Comparison of ENCODE assay signal across 24 cellular contexts in genomic region chr3:15558581-15558980, GRCh38. TPM values are rescaled to one million over a fixed set of nuclear protein-coding genes. Genes with fewer than 3 reads are reported as not detected.
DNase-seq lines count a peak whose midpoint lies in the region; ATAC-seq, FAIRE-seq and TF ChIP-seq lines count a peak whose summit lies in the region.
"Had no signal": no experiment of that assay in that cellular context is flagged by ENCODE, and none has a peak within 500 bp of the region (broad histone marks: within the 10 kb centered on the region; RNA-seq: fewer than 3 reads in every experiment).

No MANE protein-coding gene starts in this region.

- H3K79me2 ChIP-seq in endothelial cell of umbilical vein (ENCODE audit: control insufficient read depth, insufficient read depth, low read length) (no peaks in the 10 kb centered on the region), HepG2 (ENCODE audit: insufficient read depth, low read length) (no peaks in the 10 kb centered on the region)

- TF ChIP-seq POLR2A in endothelial cell of umbilical vein (IDR thresholded peaks at IDR 0.05; ENCODE audit: low read depth, low read length) (no peak), HepG2 (IDR thresholded peaks at IDR 0.05; ENCODE audit: insufficient read depth in 1 of 2, low read depth in 2 of 2, low read length in 2 of 2) (no peak)

- WGBS in aorta, 2 donors, result 74 to 84% methylated on average over 9 of the region's 9 CpGs
- 91% methylated on average over 9 of the region's 9 CpGs for WGBS in HepG2 (ENCODE audit: low lambda C conversion rate)

- intact Hi-C loops in endothelial cell of umbilical vein (cut with micrococcal nuclease) (no loop called here), aorta (cut with DNase I) (loop anchor here (5.0 to 10.0 kb wide), 3 partner anchors 131 to 356 kb away; partner anchors contain the start of genes CAPN7 (in 1 of the 2), EAF1 (in 1 of the 2) and METTL6 (in 1 of the 2)), tibial artery (cut with DNase I; ENCODE audit: low total_unique reads) (no loop called here), HepG2 (cut with micrococcal nuclease; ENCODE audit: unreplicated experiment) (loop anchor here (10.0 kb wide), 1 partner anchor 354 kb away; the partner anchor contains the start of gene CAPN7)

- no peak for TF ChIP-seq CTCF in endothelial cell of umbilical vein (IDR thresholded peaks at IDR 0.05; ENCODE audit: extremely low read depth in 1 of 2, insufficient read depth in 1 of 2, low read depth in 1 of 2, low read length in 2 of 2)
- no peak for TF ChIP-seq CTCF in tibial artery (IDR thresholded peaks at IDR 0.05)
- no peak for TF ChIP-seq CTCF in HepG2 (CRISPR knock-in tag; IDR thresholded peaks at IDR 0.05)

- H2AFZ ChIP-seq in endothelial cell of umbilical vein (ENCODE audit: low read depth, low read length), result no peak overlapping the region
- no peak overlapping the region for H2AFZ ChIP-seq in HepG2 (ENCODE audit: low read length)

- ATAC-seq in aorta (ENCODE audit: low FRiP score), result peak; percentile 12
- ATAC-seq in HG03135 (IDR thresholded peaks at IDR 0.05; ENCODE audit: unreplicated experiment), result no peak
- ATAC-seq in HepG2, result no peak

- in situ Hi-C loops in HepG2 (cut with HindIII; ENCODE audit: extremely low pct_ligation_motif_present, low pct_unique_long_range_greater_than_20kb), result loop anchor here (5.0 kb wide), 1 partner anchor 131 kb away; the partner anchor contains the start of genes EAF1 and METTL6

- no peak for DNase-seq in endothelial cell of umbilical vein (ENCODE audit: low read depth, low spot score)
- DNase-seq in left kidney (ENCODE audit: low read depth, low spot score), result peak; percentile 24
- no peak for DNase-seq in aorta
- DNase-seq in tibial artery, result no peak
- DNase-seq in HepG2 (ENCODE audit: low spot score), result no peak
- DNase-seq: AML-193; Caco-2; Calu3; CD4-positive, alpha-beta T cell; CD8-positive, alpha-beta T cell; DND-41; EL; GDM1 had no signal

- no peak for TF ChIP-seq EP300 in HepG2 (IDR thresholded peaks at IDR 0.05; ENCODE audit: low read depth in 2 of 2, low read length in 2 of 2)
- TF ChIP-seq EP300 in HepG2 (CRISPR knock-in tag; IDR thresholded peaks at IDR 0.05; ENCODE audit: borderline replicate concordance), result no peak

- peaks cover 48% of the 10 kb centered on the region for H3K36me3 ChIP-seq in BLaER1
- H3K36me3 ChIP-seq in endothelial cell of umbilical vein (ENCODE audit: control insufficient read depth in 2 of 2, extremely low read depth in 1 of 2, insufficient read depth in 2 of 2, low read length in 2 of 2), result peaks cover 11 to 17% of the 10 kb centered on the region in 2 experiments
- H3K36me3 ChIP-seq in aorta (ENCODE audit: control insufficient read depth in 1 of 2, insufficient read depth in 2 of 2, low read length in 1 of 2), result peaks cover 0 to 8% of the 10 kb centered on the region in 2 donors
- H3K36me3 ChIP-seq in tibial artery, result peaks cover 25 to 57% (median 28%) of the 10 kb centered on the region in 3 donors
- H3K36me3 ChIP-seq in HepG2 (replicated peaks in 1 of 2; ENCODE audit: control insufficient read depth in 1 of 2, insufficient read depth in 2 of 2, low read length in 2 of 2), result peaks cover 5 to 21% of the 10 kb centered on the region in 2 experiments; a peak in 2 of 5 replicates

- dilution Hi-C loops in endothelial cell of umbilical vein (cut with MboI; ENCODE audit: extremely low pct_ligation_motif_present, low sequenced_read_pairs), result no loop called here

- POLR2A ChIA-PET in endothelial cell of umbilical vein (lab: Charles Lee), result no interaction called here
- POLR2A ChIA-PET in HepG2 (lab: Yijun Ruan, JAX), result no interaction called here

- BruUV-seq in endothelial cell of umbilical vein (replicated peaks; lab: Mats Ljungman, UMichigan), result no TSS peak
- no TSS peak for BruUV-seq in HepG2 (replicated peaks; lab: Mats Ljungman, UMichigan)

- peak overlapping the region; percentile 60 for H3K4me2 ChIP-seq in BLaER1
- no peak overlapping the region for H3K4me2 ChIP-seq in endothelial cell of umbilical vein (ENCODE audit: insufficient read depth, low read length)
- no peak overlapping the region for H3K4me2 ChIP-seq in HepG2 (ENCODE audit: low read depth, low read length)

- H3K4me1 ChIP-seq in BLaER1, result peaks cover 40% of the 10 kb centered on the region
- H3K4me1 ChIP-seq in endothelial cell of umbilical vein (ENCODE audit: control insufficient read depth, extremely low read depth, insufficient read depth, low read length), result no peaks in the 10 kb centered on the region
- no peaks in the 10 kb centered on the region for H3K4me1 ChIP-seq in aorta (ENCODE audit: control insufficient read depth in 1 of 2, insufficient read depth in 2 of 2, low read length in 2 of 2)
- H3K4me1 ChIP-seq in tibial artery, result no peaks in the 10 kb centered on the region
- peaks cover 24% of the 10 kb centered on the region for H3K4me1 ChIP-seq in HepG2 (ENCODE audit: insufficient read depth, low read length)

- H3K9me3 ChIP-seq in BLaER1, result no peaks in the 10 kb centered on the region
- no peaks in the 10 kb centered on the region for H3K9me3 ChIP-seq in endothelial cell of umbilical vein (replicated peaks; ENCODE audit: control insufficient read depth, insufficient read depth, low read length)
- no peaks in the 10 kb centered on the region for H3K9me3 ChIP-seq in aorta (ENCODE audit: control insufficient read depth, low read length)
- no peaks in the 10 kb centered on the region for H3K9me3 ChIP-seq in tibial artery
- H3K9me3 ChIP-seq in HepG2 (ENCODE audit: low read length), result no peaks in the 10 kb centered on the region
- H3K9me3 ChIP-seq: A549, Caco-2 had no signal

- H3K27ac ChIP-seq in BLaER1, result no peak overlapping the region
- no peak overlapping the region for H3K27ac ChIP-seq in endothelial cell of umbilical vein (ENCODE audit: insufficient read depth, low read depth, low read length)
- H3K27ac ChIP-seq in aorta (ENCODE audit: low read depth in 1 of 2, low read length in 2 of 2), result no peak overlapping the region
- no peak overlapping the region for H3K27ac ChIP-seq in tibial artery
- no peak overlapping the region for H3K27ac ChIP-seq in HepG2 (ENCODE audit: extremely low read length, insufficient read depth, low read length)
- H3K27ac ChIP-seq: 22Rv1, A549, C4-2B had no signal

- H3K27me3 ChIP-seq in BLaER1, result no peaks in the 10 kb centered on the region
- no peaks in the 10 kb centered on the region for H3K27me3 ChIP-seq in endothelial cell of umbilical vein (ENCODE audit: control insufficient read depth in 2 of 2, insufficient read depth in 2 of 2, low read length in 2 of 2)
- H3K27me3 ChIP-seq in aorta (ENCODE audit: control insufficient read depth in 1 of 2, insufficient read depth in 2 of 2, low read length in 1 of 2), result no peaks in the 10 kb centered on the region
- H3K27me3 ChIP-seq in tibial artery, result no peaks in the 10 kb centered on the region
- no peaks in the 10 kb centered on the region for H3K27me3 ChIP-seq in HepG2 (ENCODE audit: control insufficient read depth in 1 of 2, insufficient read depth in 2 of 2, low read length in 2 of 2)

- FAIRE-seq in endothelial cell of umbilical vein (lab: Jason Lieb, UNC) (peak; percentile 67), HepG2 (lab: Jason Lieb, UNC) (no peak)
- FAIRE-seq: A549, D721Med, GM12878, GM12892, GM18507, GM19239 had no signal

- no peak for TF ChIP-seq RAD21 in HepG2 (CRISPR knock-in tag; IDR thresholded peaks at IDR 0.05)

- CTCF ChIA-PET in endothelial cell of umbilical vein (lab: Charles Lee), result interaction anchor here (0.6 to 3.0 kb wide), 22 partner anchors 11 to 450 kb away, joined by 3 to 19 read pairs (median 4); no protein-coding TSS in a partner anchor
- CTCF ChIA-PET in HepG2 (lab: Yijun Ruan, JAX; ENCODE audit: low intra/inter-chr PET ratio, low total read pairs), result no interaction called here

- no peak overlapping the region for H3K4me3 ChIP-seq in BLaER1
- no peak overlapping the region for H3K4me3 ChIP-seq in endothelial cell of umbilical vein (replicated peaks in 1 of 3; ENCODE audit: insufficient read depth in 1 of 3, low read depth in 1 of 3, low read length in 3 of 3)
- no peak overlapping the region for H3K4me3 ChIP-seq in aorta (ENCODE audit: low read length in 2 of 2)
- H3K4me3 ChIP-seq in tibial artery, result no peak overlapping the region
- H3K4me3 ChIP-seq in HepG2 (replicated peaks in 1 of 3; ENCODE audit: insufficient read depth in 1 of 3, low read depth in 2 of 3, low read length in 3 of 3), result no peak overlapping the region
- H3K4me3 ChIP-seq: A549, GM12878 had no signal

- H3K9ac ChIP-seq in BLaER1 (no peak overlapping the region), endothelial cell of umbilical vein (replicated peaks; ENCODE audit: extremely low read depth, insufficient read depth, low read length) (no peak overlapping the region), HepG2 (ENCODE audit: insufficient read depth, low read depth, low read length) (no peak overlapping the region)

- no peaks in the 10 kb centered on the region for H3K9me1 ChIP-seq in endothelial cell of umbilical vein (replicated peaks; ENCODE audit: control insufficient read depth, extremely low read depth, insufficient read depth, low read length)

- H4K20me1 ChIP-seq in BLaER1 (peaks cover 10% of the 10 kb centered on the region; the same call in 1 of the 2 replicates), endothelial cell of umbilical vein (replicated peaks; ENCODE audit: control insufficient read depth, extremely low read depth, insufficient read depth, low read length) (no peaks in the 10 kb centered on the region), HepG2 (ENCODE audit: insufficient read depth, low read length) (no peaks in the 10 kb centered on the region)

RNA-seq across cellular contexts. Expression of gene COLQ, which starts 37.1 kb away (rescaled TPM):
- total RNA-seq in endothelial cell of umbilical vein (1.1 and 2.3 TPM in 2 replicates), aorta (10 to 100 TPM; 10.7 to 18.7 TPM), HepG2 (2016; rRNA removed; fragmentation: Illumina TruSeq; extraction: Trizol) (0.31 TPM in 1 of 2 replicates, not detected in the other)
- polyA plus RNA-seq in endothelial cell of umbilical vein (2.0 TPM in 2 replicates), aorta (10 to 100 TPM in 1 of 2 donors, 1 to 10 TPM in 1; 1.8 to 16.6 TPM), HepG2 (2011; rRNA removed) (0.46 and 0.52 TPM in 2 replicates)
- polyA plus RNA-seq in endothelial cell of umbilical vein (2011; cell fraction: cytosol; rRNA removed), result 0.35 and 0.86 TPM in 2 replicates
- polyA plus RNA-seq in endothelial cell of umbilical vein (2011; cell fraction: nucleus; rRNA removed), result 6.7 and 11.5 TPM in 2 replicates
- polyA plus RNA-seq in endothelial cell of umbilical vein (2012), result 0.48 and 1.2 TPM in 2 replicates
- polyA minus RNA-seq in endothelial cell of umbilical vein, result 0.97 and 1.7 TPM in 2 replicates
- polyA minus RNA-seq in endothelial cell of umbilical vein (2011; cell fraction: cytosol; rRNA and poly(A)+ RNA removed), result not detected
- 2.8 and 3.6 TPM in 2 replicates for polyA minus RNA-seq in endothelial cell of umbilical vein (2011; cell fraction: nucleus; rRNA and poly(A)+ RNA removed)
- not detected in 2 replicates for total RNA-seq in HepG2 (2016; cell fraction: cytosol; rRNA removed; fragmentation: Illumina TruSeq; extraction: Trizol; ENCODE audit: low read depth)
- 0.19 TPM in 1 of 2 replicates, not detected in the other for total RNA-seq in HepG2 (2016; cell fraction: insoluble cytoplasmic fraction; rRNA removed; fragmentation: Illumina TruSeq; extraction: Trizol)
- 0.06 and 0.14 TPM in 2 replicates for total RNA-seq in HepG2 (2016; cell fraction: membrane; rRNA removed; fragmentation: Illumina TruSeq; extraction: Trizol)
- total RNA-seq in HepG2 (2016; cell fraction: nucleus; rRNA removed; fragmentation: Illumina TruSeq; extraction: Trizol), result 0.96 and 1.6 TPM in 2 replicates
- polyA plus RNA-seq in HepG2 (2011; cell fraction: cytosol; rRNA removed), result 0.13 and 0.19 TPM in 2 replicates
- polyA plus RNA-seq in HepG2 (2011; cell fraction: nucleus; rRNA removed), result 3.7 and 4.0 TPM in 2 replicates
- polyA plus RNA-seq in HepG2 (2012), result 0.28 and 0.35 TPM in 2 replicates
- polyA plus RNA-seq in HepG2 (2016; cell fraction: cytosol; fragmentation: Illumina TruSeq; extraction: Trizol; ENCODE audit: low read depth), result not detected in 2 replicates
- 0.10 TPM in 1 of 2 replicates, not detected in the other for polyA plus RNA-seq in HepG2 (2016; cell fraction: insoluble cytoplasmic fraction; fragmentation: Illumina TruSeq; extraction: Trizol; ENCODE audit: low read depth)
- polyA plus RNA-seq in HepG2 (2016; cell fraction: membrane; fragmentation: Illumina TruSeq; extraction: Trizol; ENCODE audit: low read depth), result 0.26 TPM in 1 of 2 replicates, not detected in the other
- polyA plus RNA-seq in HepG2 (2016; cell fraction: nucleus; fragmentation: Illumina TruSeq; extraction: Trizol; ENCODE audit: insufficient read depth, low read depth), result 0.48 and 0.65 TPM in 2 replicates
- polyA minus RNA-seq in HepG2 (2011; rRNA and poly(A)+ RNA removed; ENCODE audit: low replicate concordance), result 0.26 and 0.42 TPM in 2 replicates
- not detected in 2 replicates for polyA minus RNA-seq in HepG2 (2011; cell fraction: cytosol; rRNA and poly(A)+ RNA removed)
- polyA minus RNA-seq in HepG2 (2011; cell fraction: nucleus; rRNA and poly(A)+ RNA removed), result 1.0 and 2.9 TPM in 2 replicates
- total RNA-seq: A172, Caco-2 had no signal

RNA-seq across cellular contexts. Expression of gene HACL1, which starts 42.8 kb away (rescaled TPM):
- total RNA-seq in endothelial cell of umbilical vein (27.4 and 29.9 TPM in 2 replicates), aorta (10 to 100 TPM; 20.6 to 27.1 TPM), HepG2 (2016; rRNA removed; fragmentation: Illumina TruSeq; extraction: Trizol) (25.7 and 32.0 TPM in 2 replicates)
- polyA plus RNA-seq in endothelial cell of umbilical vein (14.4 and 16.5 TPM in 2 replicates), aorta (10 to 100 TPM; 13.3 to 26.0 TPM), HepG2 (2011; rRNA removed) (22.1 and 25.7 TPM in 2 replicates)
- 19.0 and 19.5 TPM in 2 replicates for polyA plus RNA-seq in endothelial cell of umbilical vein (2011; cell fraction: cytosol; rRNA removed)
- polyA plus RNA-seq in endothelial cell of umbilical vein (2011; cell fraction: nucleus; rRNA removed), result 36.6 and 37.8 TPM in 2 replicates
- polyA plus RNA-seq in endothelial cell of umbilical vein (2012), result 18.1 and 24.8 TPM in 2 replicates
- polyA minus RNA-seq in endothelial cell of umbilical vein, result 84.9 and 93.4 TPM in 2 replicates
- 17.7 TPM for polyA minus RNA-seq in endothelial cell of umbilical vein (2011; cell fraction: cytosol; rRNA and poly(A)+ RNA removed)
- polyA minus RNA-seq in endothelial cell of umbilical vein (2011; cell fraction: nucleus; rRNA and poly(A)+ RNA removed), result 96.8 and 111 TPM in 2 replicates
- total RNA-seq in HepG2 (2016; cell fraction: cytosol; rRNA removed; fragmentation: Illumina TruSeq; extraction: Trizol; ENCODE audit: low read depth), result 5.1 and 7.6 TPM in 2 replicates
- 25.8 and 31.8 TPM in 2 replicates for total RNA-seq in HepG2 (2016; cell fraction: insoluble cytoplasmic fraction; rRNA removed; fragmentation: Illumina TruSeq; extraction: Trizol)
- total RNA-seq in HepG2 (2016; cell fraction: membrane; rRNA removed; fragmentation: Illumina TruSeq; extraction: Trizol), result 7.5 and 7.7 TPM in 2 replicates
- total RNA-seq in HepG2 (2016; cell fraction: nucleus; rRNA removed; fragmentation: Illumina TruSeq; extraction: Trizol), result 20.6 and 21.9 TPM in 2 replicates
- 18.1 and 18.3 TPM in 2 replicates for polyA plus RNA-seq in HepG2 (2011; cell fraction: cytosol; rRNA removed)
- polyA plus RNA-seq in HepG2 (2011; cell fraction: nucleus; rRNA removed), result 14.0 and 16.9 TPM in 2 replicates
- polyA plus RNA-seq in HepG2 (2012), result 12.0 and 17.7 TPM in 2 replicates
- 2.3 and 2.6 TPM in 2 replicates for polyA plus RNA-seq in HepG2 (2016; cell fraction: cytosol; fragmentation: Illumina TruSeq; extraction: Trizol; ENCODE audit: low read depth)
- polyA plus RNA-seq in HepG2 (2016; cell fraction: insoluble cytoplasmic fraction; fragmentation: Illumina TruSeq; extraction: Trizol; ENCODE audit: low read depth), result 20.8 and 23.2 TPM in 2 replicates
- polyA plus RNA-seq in HepG2 (2016; cell fraction: membrane; fragmentation: Illumina TruSeq; extraction: Trizol; ENCODE audit: low read depth), result 4.0 and 4.1 TPM in 2 replicates
- polyA plus RNA-seq in HepG2 (2016; cell fraction: nucleus; fragmentation: Illumina TruSeq; extraction: Trizol; ENCODE audit: insufficient read depth, low read depth), result 13.2 and 15.6 TPM in 2 replicates
- 39.5 and 56.3 TPM in 2 replicates for polyA minus RNA-seq in HepG2 (2011; rRNA and poly(A)+ RNA removed; ENCODE audit: low replicate concordance)
- polyA minus RNA-seq in HepG2 (2011; cell fraction: cytosol; rRNA and poly(A)+ RNA removed), result 11.1 and 11.2 TPM in 2 replicates
- 51.2 and 57.7 TPM in 2 replicates for polyA minus RNA-seq in HepG2 (2011; cell fraction: nucleus; rRNA and poly(A)+ RNA removed)

RNA-seq across cellular contexts. Expression of gene BTD, which starts 43.0 kb away (rescaled TPM):
- total RNA-seq in endothelial cell of umbilical vein, result 18.7 and 20.3 TPM in 2 replicates
- polyA plus RNA-seq in endothelial cell of umbilical vein, result 27.1 and 32.2 TPM in 2 replicates
- polyA plus RNA-seq in endothelial cell of umbilical vein (2011; cell fraction: cytosol; rRNA removed), result 24.7 and 26.8 TPM in 2 replicates
- 22.9 and 23.5 TPM in 2 replicates for polyA plus RNA-seq in endothelial cell of umbilical vein (2011; cell fraction: nucleus; rRNA removed)
- polyA plus RNA-seq in endothelial cell of umbilical vein (2012), result 15.7 and 17.1 TPM in 2 replicates
- 48.8 and 59.8 TPM in 2 replicates for polyA minus RNA-seq in endothelial cell of umbilical vein
- 12.0 TPM for polyA minus RNA-seq in endothelial cell of umbilical vein (2011; cell fraction: cytosol; rRNA and poly(A)+ RNA removed)
- 26.5 and 38.8 TPM in 2 replicates for polyA minus RNA-seq in endothelial cell of umbilical vein (2011; cell fraction: nucleus; rRNA and poly(A)+ RNA removed)
- 10 to 100 TPM; 11.7 to 17.6 TPM for total RNA-seq in aorta
- 10 to 100 TPM in 1 of 2 donors, 1 to 10 TPM in 1; 8.4 to 20.5 TPM for polyA plus RNA-seq in aorta
- 12.4 and 15.7 TPM in 2 replicates for total RNA-seq in HepG2 (2016; rRNA removed; fragmentation: Illumina TruSeq; extraction: Trizol)
- 3.3 and 4.1 TPM in 2 replicates for total RNA-seq in HepG2 (2016; cell fraction: cytosol; rRNA removed; fragmentation: Illumina TruSeq; extraction: Trizol; ENCODE audit: low read depth)
- total RNA-seq in HepG2 (2016; cell fraction: insoluble cytoplasmic fraction; rRNA removed; fragmentation: Illumina TruSeq; extraction: Trizol), result 10.3 and 17.5 TPM in 2 replicates
- 5.8 and 6.0 TPM in 2 replicates for total RNA-seq in HepG2 (2016; cell fraction: membrane; rRNA removed; fragmentation: Illumina TruSeq; extraction: Trizol)
- total RNA-seq in HepG2 (2016; cell fraction: nucleus; rRNA removed; fragmentation: Illumina TruSeq; extraction: Trizol), result 16.3 and 19.1 TPM in 2 replicates
- polyA plus RNA-seq in HepG2 (2011; rRNA removed), result 35.3 and 35.5 TPM in 2 replicates
- polyA plus RNA-seq in HepG2 (2011; cell fraction: cytosol; rRNA removed), result 34.6 and 45.8 TPM in 2 replicates
- polyA plus RNA-seq in HepG2 (2011; cell fraction: nucleus; rRNA removed), result 16.5 and 18.2 TPM in 2 replicates
- 26.8 and 28.2 TPM in 2 replicates for polyA plus RNA-seq in HepG2 (2012)
- 3.9 TPM in 2 replicates for polyA plus RNA-seq in HepG2 (2016; cell fraction: cytosol; fragmentation: Illumina TruSeq; extraction: Trizol; ENCODE audit: low read depth)
- 9.1 TPM in 2 replicates for polyA plus RNA-seq in HepG2 (2016; cell fraction: insoluble cytoplasmic fraction; fragmentation: Illumina TruSeq; extraction: Trizol; ENCODE audit: low read depth)
- polyA plus RNA-seq in HepG2 (2016; cell fraction: membrane; fragmentation: Illumina TruSeq; extraction: Trizol; ENCODE audit: low read depth), result 4.9 and 5.9 TPM in 2 replicates
- 20.7 and 21.2 TPM in 2 replicates for polyA plus RNA-seq in HepG2 (2016; cell fraction: nucleus; fragmentation: Illumina TruSeq; extraction: Trizol; ENCODE audit: insufficient read depth, low read depth)
- polyA minus RNA-seq in HepG2 (2011; rRNA and poly(A)+ RNA removed; ENCODE audit: low replicate concordance), result 41.5 and 57.7 TPM in 2 replicates
- 17.9 and 21.0 TPM in 2 replicates for polyA minus RNA-seq in HepG2 (2011; cell fraction: cytosol; rRNA and poly(A)+ RNA removed)
- polyA minus RNA-seq in HepG2 (2011; cell fraction: nucleus; rRNA and poly(A)+ RNA removed), result 28.2 and 36.6 TPM in 2 replicates

Comparison
In these comparisons a context has a peak if more than half of its experiments do, and no peak if none do; other contexts are left out.
1. intact Hi-C loops: an anchor here in aorta (5.0 to 10.0 kb wide) and HepG2 (10.0 kb wide); none called in endothelial cell of umbilical vein and tibial artery.